In genomic region chr5:43769576-43770352, GRCh38 we compare ENCODE assay signal across 12 cellular contexts.
A peak's percentile ranks its signal among the peaks of the same experiment; 100 is the strongest.
DNase-seq lines count a peak whose midpoint lies in the region; ATAC-seq and TF ChIP-seq lines count a peak whose summit lies in the region.
"Had no signal": no experiment of that assay in that cellular context is flagged by ENCODE, and none has a peak within 500 bp of the region (broad histone marks: within the 10 kb centered on the region; RNA-seq: fewer than 3 reads in every experiment).

No MANE protein-coding gene starts in this region.

- peak; percentile 91 for DNase-seq in GM04504 (ENCODE audit: low read depth)
- DNase-seq in chondrocyte (ENCODE audit: low spot score): no peak
- peak; percentile 16 for DNase-seq in hepatocyte (ENCODE audit: low spot score)
- DNase-seq in GM10266 (ENCODE audit: extremely low spot score): no peak
- no peak for DNase-seq in activated CD8-positive, alpha-beta memory T cell treated with anti-CD3 and anti-CD28 coated beads, Interleukin-2, amount 10 ng/mL, durations not matched to agents 7 days and 5 days
- no peak for DNase-seq in NCI-H2196 (lab: John Stamatoyannopoulos, UW; ENCODE audit: unreplicated experiment)
- DNase-seq in stimulated activated CD4-positive, alpha-beta T cell treated with anti-CD3 and anti-CD28 coated beads, Interleukin-1b, Interleukin-23, amount 100 ng/mL, for 48 hours: no peak
- DNase-seq: activated T-cell treated with anti-CD3 and anti-CD28 coated beads, Interleukin-2, amount 50 U/mL, for 1 hour; COR-L47; esophagus squamous epithelium; retina had no signal

- H3K36me3 Mint-ChIP-seq in chondrocyte (ENCODE audit: low read depth): peaks cover 2% of the 10 kb centered on the region
- no peaks in the 10 kb centered on the region for H3K36me3 Mint-ChIP-seq in activated CD8-positive, alpha-beta memory T cell treated with anti-CD3 and anti-CD28 coated beads, Interleukin-2, amount 10 ng/mL, durations not matched to agents 7 days and 5 days

- no peaks in the 10 kb centered on the region for H4K20me1 ChIP-seq in hepatocyte (ENCODE audit: insufficient read depth, poor library complexity, severe bottlenecking)

- peaks cover 31% of the 10 kb centered on the region for H3K4me1 Mint-ChIP-seq in chondrocyte (ENCODE audit: low read depth)
- peaks cover 4% of the 10 kb centered on the region for H3K4me1 Mint-ChIP-seq in activated CD8-positive, alpha-beta memory T cell treated with anti-CD3 and anti-CD28 coated beads, Interleukin-2, amount 10 ng/mL, durations not matched to agents 7 days and 5 days

- H3K27me3 Mint-ChIP-seq in chondrocyte (ENCODE audit: low read depth): peaks cover 3% of the 10 kb centered on the region
- no peaks in the 10 kb centered on the region for H3K27me3 Mint-ChIP-seq in activated CD8-positive, alpha-beta memory T cell treated with anti-CD3 and anti-CD28 coated beads, Interleukin-2, amount 10 ng/mL, durations not matched to agents 7 days and 5 days

- H3K79me2 ChIP-seq in hepatocyte: no peaks in the 10 kb centered on the region

- H3K9ac ChIP-seq in stomach smooth muscle (ENCODE audit: low read length in 2 of 2): no peak overlapping the region

- peak overlapping the region; percentile 66 for H3K27ac Mint-ChIP-seq in chondrocyte (ENCODE audit: unreplicated experiment)
- no peak overlapping the region for H3K27ac Mint-ChIP-seq in activated CD8-positive, alpha-beta memory T cell treated with anti-CD3 and anti-CD28 coated beads, Interleukin-2, amount 10 ng/mL, durations not matched to agents 7 days and 5 days

- H3K9me3 Mint-ChIP-seq in chondrocyte (ENCODE audit: low read depth): peaks cover 3% of the 10 kb centered on the region
- H3K9me3 Mint-ChIP-seq in activated CD8-positive, alpha-beta memory T cell treated with anti-CD3 and anti-CD28 coated beads, Interleukin-2, amount 10 ng/mL, durations not matched to agents 7 days and 5 days (ENCODE audit: low read depth): no peaks in the 10 kb centered on the region

- 87% methylated on average over 7 of the region's 7 CpGs for WGBS in hepatocyte (ENCODE audit: low lambda C conversion rate, missing lambda C conversion rate)

- CTCF ChIA-PET in activated CD8-positive, alpha-beta memory T cell treated with anti-CD3 and anti-CD28 coated beads, Interleukin-2, amount 10 ng/mL, durations not matched to agents 7 days and 5 days (lab: Charles Lee): interaction anchor here (0.7 kb wide), 1 partner anchor 943 kb away, joined by 3 read pairs; no protein-coding TSS in a partner anchor

- H3K4me3 ChIP-seq in hepatocyte: no peak overlapping the region
- no peak overlapping the region for H3K4me3 ChIP-seq in stomach smooth muscle (ENCODE audit: low read length in 2 of 2)
- H3K4me3 ChIP-seq: esophagus squamous epithelium had no signal

- no peaks in the 10 kb centered on the region for H3K9me2 ChIP-seq in hepatocyte (replicated peaks; ENCODE audit: insufficient read depth)

- H3K36me3 ChIP-seq in hepatocyte (replicated peaks; ENCODE audit: insufficient read depth, low read depth): no peaks in the 10 kb centered on the region
- no peaks in the 10 kb centered on the region for H3K36me3 ChIP-seq in stomach smooth muscle (ENCODE audit: control insufficient read depth in 2 of 2, insufficient read depth in 2 of 2, low read length in 2 of 2)
- H3K36me3 ChIP-seq: esophagus squamous epithelium had no signal

- H3K4me3 Mint-ChIP-seq in chondrocyte (ENCODE audit: unreplicated experiment): no peak overlapping the region
- H3K4me3 Mint-ChIP-seq in activated CD8-positive, alpha-beta memory T cell treated with anti-CD3 and anti-CD28 coated beads, Interleukin-2, amount 10 ng/mL, durations not matched to agents 7 days and 5 days: no peak overlapping the region

- no peaks in the 10 kb centered on the region for H3K9me3 ChIP-seq in hepatocyte (ENCODE audit: low read depth)
- no peaks in the 10 kb centered on the region for H3K9me3 ChIP-seq in stomach smooth muscle (ENCODE audit: control insufficient read depth in 2 of 2, low read length in 2 of 2)
- H3K9me3 ChIP-seq: esophagus squamous epithelium had no signal

- H3K4me1 ChIP-seq in hepatocyte (ENCODE audit: insufficient read depth) (no peaks in the 10 kb centered on the region), stomach smooth muscle (ENCODE audit: control insufficient read depth, insufficient read depth, low read length) (no peaks in the 10 kb centered on the region)

- H3K4me2 ChIP-seq in hepatocyte: no peak overlapping the region

- no peak for TF ChIP-seq CTCF in chondrocyte (IDR thresholded peaks at IDR 0.05)
- no peak for TF ChIP-seq CTCF in hepatocyte (IDR thresholded peaks at IDR 0.05; ENCODE audit: poor library complexity)
- no peak for TF ChIP-seq CTCF in GM10266 (IDR thresholded peaks at IDR 0.05; ENCODE audit: control insufficient read depth, insufficient read depth, low read depth, missing control alignments)

- no peak for ATAC-seq in activated CD8-positive, alpha-beta memory T cell treated with anti-CD3 and anti-CD28 coated beads, Interleukin-2, amount 10 ng/mL, durations not matched to agents 7 days and 5 days

- H3K27me3 ChIP-seq in hepatocyte (no peaks in the 10 kb centered on the region), stomach smooth muscle (ENCODE audit: control insufficient read depth in 1 of 2, insufficient read depth in 2 of 2, low read length in 2 of 2) (no peaks in the 10 kb centered on the region)
- H3K27me3 ChIP-seq: esophagus squamous epithelium had no signal

- H3K27ac ChIP-seq in hepatocyte (peak overlapping the region; percentile 2), stomach smooth muscle (ENCODE audit: low read length) (peak overlapping the region; percentile 18)

- no peak overlapping the region for H2AFZ ChIP-seq in hepatocyte

Comparison
In these comparisons a context has a peak if more than half of its experiments do, and no peak if none do; other contexts are left out.
1. DNase-seq: peak in GM04504 (single experiment) and hepatocyte (single experiment); none in chondrocyte (single experiment), GM10266 (single experiment), activated CD8-positive, alpha-beta memory T cell treated with anti-CD3 and anti-CD28 coated beads, Interleukin-2, amount 10 ng/mL, durations not matched to agents 7 days and 5 days (single experiment), NCI-H2196 (single experiment) and stimulated activated CD4-positive, alpha-beta T cell treated with anti-CD3 and anti-CD28 coated beads, Interleukin-1b, Interleukin-23, amount 100 ng/mL, for 48 hours (single experiment).